23 cellular contexts compared by ENCODE assay signal in the genomic region with DNA sequence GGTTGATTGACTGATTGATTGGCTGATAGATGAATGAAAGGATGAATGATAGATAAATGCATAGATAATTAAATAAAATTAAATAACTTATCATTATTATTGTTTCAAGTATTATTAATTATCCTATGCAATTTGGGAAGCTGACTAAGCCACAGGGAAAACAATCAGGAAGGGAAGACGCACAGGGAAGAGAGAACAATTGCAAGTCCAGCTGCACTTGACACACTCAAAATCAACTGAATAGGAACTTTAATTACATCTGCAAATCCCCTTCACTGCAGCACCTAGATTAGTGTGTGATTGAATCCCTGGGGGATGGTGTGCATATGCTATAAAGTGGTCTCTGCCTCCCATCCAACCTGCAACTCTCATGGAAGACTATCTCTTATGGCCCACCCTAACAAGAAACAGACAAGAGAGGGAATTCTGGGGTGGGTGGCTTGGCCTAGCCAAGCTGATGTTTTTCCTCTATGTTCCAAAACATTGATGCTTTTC.
"Had no signal": no experiment of that assay in that cellular context is flagged by ENCODE, and none has a peak within 500 bp of the region (broad histone marks: within the 10 kb centered on the region; RNA-seq: fewer than 3 reads in every experiment).

No MANE protein-coding gene starts in this region.

- ATAC-seq: activated CD8-positive, alpha-beta memory T cell treated with anti-CD3 and anti-CD28 coated beads, Interleukin-2, amount 10 ng/mL, durations not matched to agents 7 days and 5 days; PC-3; T-helper 17 cell; WTC11 had no signal

- H3K27me3 Mint-ChIP-seq: activated naive CD4-positive, alpha-beta T cell treated with anti-CD3 and anti-CD28 coated beads, Interleukin-2, amount 50 U/mL, for 24 hours; IgD-negative memory B cell had no signal

- H3K9me3 ChIP-seq: breast epithelium had no signal

- H3K4me3 ChIP-seq: breast epithelium had no signal

- H3K4me3 Mint-ChIP-seq: activated CD4-positive, alpha-beta T cell treated with anti-CD3 and anti-CD28 coated beads, Interleukin-2, amount 10 ng/mL, durations not matched to agents 24 days and 14 days; activated CD8-positive, alpha-beta memory T cell treated with anti-CD3 and anti-CD28 coated beads, Interleukin-2, amount 10 ng/mL, durations not matched to agents 7 days and 5 days; activated naive CD4-positive, alpha-beta T cell treated with anti-CD3 and anti-CD28 coated beads, Interleukin-2, amount 50 U/mL, for 24 hours; activated T-cell treated with anti-CD3 and anti-CD28 coated beads, Interleukin-2, amount 50 U/mL, for 24 hours; activated T-helper 1 cell treated with anti-CD3 and anti-CD28 coated beads, Interleukin-12 subunit alpha, Interleukin-12 subunit beta, Interleukin-2, Interleukin-4 antibody, amounts not matched to agents 30 ng/mL and 10 ng/mL and 1 ng/mL, durations not matched to agents 14 hours and 24 hours and 36 hours; IgD-negative memory B cell; T-helper 17 cell; WTC11 had no signal

- H3K36me3 ChIP-seq: breast epithelium had no signal

- H3K36me3 Mint-ChIP-seq: activated CD8-positive, alpha-beta memory T cell treated with anti-CD3 and anti-CD28 coated beads, Interleukin-2, amount 10 ng/mL, durations not matched to agents 7 days and 5 days; activated naive CD4-positive, alpha-beta T cell treated with anti-CD3 and anti-CD28 coated beads, Interleukin-2, amount 50 U/mL, for 24 hours; WTC11 had no signal

- H3K27ac Mint-ChIP-seq: activated CD4-positive, alpha-beta T cell treated with anti-CD3 and anti-CD28 coated beads, Interleukin-2, amount 10 ng/mL, durations not matched to agents 24 days and 14 days; activated CD8-positive, alpha-beta memory T cell treated with anti-CD3 and anti-CD28 coated beads, Interleukin-2, amount 10 ng/mL, durations not matched to agents 7 days and 5 days; activated naive CD4-positive, alpha-beta T cell treated with anti-CD3 and anti-CD28 coated beads, Interleukin-2, amount 50 U/mL, for 24 hours; activated T-cell treated with anti-CD3 and anti-CD28 coated beads, Interleukin-2, amount 50 U/mL, for 24 hours; activated T-helper 1 cell treated with anti-CD3 and anti-CD28 coated beads, Interleukin-12 subunit alpha, Interleukin-12 subunit beta, Interleukin-2, Interleukin-4 antibody, amounts not matched to agents 30 ng/mL and 10 ng/mL and 1 ng/mL, durations not matched to agents 14 hours and 24 hours and 36 hours; IgD-negative memory B cell; T-helper 17 cell; WTC11 had no signal

- H3K27ac ChIP-seq: breast epithelium had no signal

- H3K9me3 Mint-ChIP-seq: activated naive CD4-positive, alpha-beta T cell treated with anti-CD3 and anti-CD28 coated beads, Interleukin-2, amount 50 U/mL, for 24 hours; activated T-cell treated with anti-CD3 and anti-CD28 coated beads, Interleukin-2, amount 50 U/mL, for 24 hours; activated T-helper 1 cell treated with anti-CD3 and anti-CD28 coated beads, Interleukin-12 subunit alpha, Interleukin-12 subunit beta, Interleukin-2, Interleukin-4 antibody, amounts not matched to agents 30 ng/mL and 10 ng/mL and 1 ng/mL, durations not matched to agents 14 hours and 24 hours and 36 hours; IgD-negative memory B cell; WTC11 had no signal

- H3K27me3 ChIP-seq: breast epithelium had no signal

- DNase-seq: activated CD4-positive, alpha-beta T cell treated with anti-CD3 and anti-CD28 coated beads for 1 hour; activated CD4-positive, alpha-beta T cell treated with anti-CD3 and anti-CD28 coated beads, Interleukin-2, amount 10 ng/mL, durations not matched to agents 24 days and 14 days; activated CD4-positive, alpha-beta T cell treated with anti-CD3 and anti-CD28 coated beads, Interleukin-2, amount 50 U/mL, for 48 hours; activated CD8-positive, alpha-beta memory T cell treated with anti-CD3 and anti-CD28 coated beads, Interleukin-2, amount 10 ng/mL, durations not matched to agents 7 days and 5 days; activated effector memory CD4-positive, alpha-beta T cell treated with Interleukin-2 at 50 U/mL for 16 hours; activated naive CD4-positive, alpha-beta T cell; activated T-cell treated with anti-CD3 and anti-CD28 coated beads, Interleukin-2, amount 50 U/mL, for 24 hours; KG1; NCI-H1092; NCI-H1417; NCI-H1694; NCI-H2029; NCI-H345; NCI-H510A; NCI-H526 treated with DMSO at 0.1 percent for 48 hours; PC-3; T-helper 17 cell; T-helper 9 cell had no signal

- H3K4me1 ChIP-seq: breast epithelium had no signal
